15 cellular contexts compared by ENCODE assay signal in genomic region chr4:26887143-26887542, GRCh38. TPM values are rescaled to one million over a fixed set of nuclear protein-coding genes. Genes with fewer than 3 reads are reported as not detected.
DNase-seq lines count a peak whose midpoint lies in the region; ATAC-seq, FAIRE-seq and TF ChIP-seq lines count a peak whose summit lies in the region.
"Had no signal": no experiment of that assay in that cellular context is flagged by ENCODE, and none has a peak within 500 bp of the region (broad histone marks: within the 10 kb centered on the region; RNA-seq: fewer than 3 reads in every experiment).

No MANE protein-coding gene starts in this region.

- H3K9me3 Mint-ChIP-seq in activated T-cell treated with anti-CD3 and anti-CD28 coated beads, Interleukin-2, amount 50 U/mL, for 24 hours = peaks cover 11% of the 10 kb centered on the region

- peaks cover 22% of the 10 kb centered on the region for H3K36me3 Mint-ChIP-seq in activated T-cell treated with anti-CD3 and anti-CD28 coated beads, Interleukin-2, amount 50 U/mL, for 24 hours (ENCODE audit: low read depth)

- H3K27me3 ChIP-seq in GM12878 (replicated peaks in 1 of 2; ENCODE audit: control insufficient read depth in 2 of 2, insufficient read depth in 2 of 2, low read length in 1 of 2) (no peaks in the 10 kb centered on the region), neutrophil (no peaks in the 10 kb centered on the region)

- H3K4me3 ChIP-seq in GM12878 (no peak overlapping the region), neutrophil (ENCODE audit: low read depth in 1 of 2, low read length in 1 of 2) (no peak overlapping the region)

- TF ChIP-seq RAD21 in GM12878 (IDR thresholded peaks at IDR 0.05; ENCODE audit: insufficient read depth, low read depth, low read length) = no peak

- H3K27ac Mint-ChIP-seq in activated T-cell treated with anti-CD3 and anti-CD28 coated beads, Interleukin-2, amount 50 U/mL, for 24 hours = peak overlapping the region; percentile 85
- H3K27ac Mint-ChIP-seq: mesothelial cell of epicardium had no signal

- no peak for ATAC-seq in GM12878

- H3K27me3 Mint-ChIP-seq in activated T-cell treated with anti-CD3 and anti-CD28 coated beads, Interleukin-2, amount 50 U/mL, for 24 hours = no peaks in the 10 kb centered on the region

- no peak for TF ChIP-seq EP300 in GM12878 (IDR thresholded peaks at IDR 0.05; ENCODE audit: borderline replicate concordance in 1 of 2, control insufficient read depth in 1 of 2, low read depth in 2 of 2, low read length in 2 of 2)

- TF ChIP-seq POLR2A in GM12878 (IDR thresholded peaks at IDR 0.05; ENCODE audit: low read depth, low read length) = no peak

- CTCF ChIA-PET in GM12878 (lab: Yijun Ruan, JAX) = interaction anchor here (0.6 to 3.7 kb wide), 9 partner anchors 11 to 113 kb away, joined by 3 to 22 read pairs (median 3); no protein-coding TSS in a partner anchor
- CTCF ChIA-PET in RWPE1 (lab: Yijun Ruan, JAX) = interaction anchor here (0.5 kb wide), 1 partner anchor 123 kb away, joined by 4 read pairs; no protein-coding TSS in a partner anchor

- RAD21 ChIA-PET in GM12878 (lab: Charles Lee; ENCODE audit: unreplicated experiment) = interaction anchor here (0.7 to 6.5 kb wide), 17 partner anchors 13 to 122 kb away, joined by 3 to 82 read pairs (median 11); partner anchors contain the start of gene STIM2

- peaks cover 30% of the 10 kb centered on the region for H3K4me1 ChIP-seq in GM12878 (ENCODE audit: control insufficient read depth, insufficient read depth, low read length)
- H3K4me1 ChIP-seq in neutrophil (ENCODE audit: control insufficient read depth in 1 of 2, insufficient read depth in 1 of 2, low read depth in 1 of 2, low read length in 1 of 2) = peaks cover 19 to 28% of the 10 kb centered on the region in 2 experiments

- intact Hi-C loops in GM12878 (cut with micrococcal nuclease; ENCODE audit: unreplicated experiment) = no loop called here

- 76% methylated on average over 3 of the region's 3 CpGs for whole genome bisulfite sequencing in GM12878 (ENCODE audit: insufficient coverage, insufficient replicate concordance, low lambda C conversion rate, missing lambda C conversion rate)

- BruUV-seq in GM12878 (replicated peaks; lab: Mats Ljungman, UMichigan) = no TSS peak

- H3K4me2 ChIP-seq in GM12878 (ENCODE audit: control insufficient read depth, insufficient read depth) = peak overlapping the region; percentile 45; the same call in 1 of the 2 replicates

- H3K79me2 ChIP-seq in GM12878 (ENCODE audit: control insufficient read depth, insufficient read depth, low read length) = peaks cover 32% of the 10 kb centered on the region

- SMC1A ChIA-PET in GM12878 (lab: Charles Lee; ENCODE audit: uncharacterized antibody, unreplicated experiment) = interaction anchor here (0.6 to 6.6 kb wide), 20 partner anchors 9 to 142 kb away, joined by 3 to 116 read pairs (median 9); partner anchors contain the start of gene STIM2

- H3K9me3 ChIP-seq in GM12878 (replicated peaks; ENCODE audit: control insufficient read depth, insufficient read depth, low read length) (peaks cover 1% of the 10 kb centered on the region; the same call in 2 of the 3 replicates), neutrophil (no peaks in the 10 kb centered on the region)

- H2AFZ ChIP-seq in GM12878 (ENCODE audit: control insufficient read depth, low read depth, low read length) = no peak overlapping the region; the same call in 1 of the 2 replicates

- FAIRE-seq in GM12878 (lab: Jason Lieb, UNC) = no peak
- FAIRE-seq: keratinocyte, urothelium cell line had no signal

- peak overlapping the region; percentile 61 for H3K4me3 Mint-ChIP-seq in activated T-cell treated with anti-CD3 and anti-CD28 coated beads, Interleukin-2, amount 50 U/mL, for 24 hours
- H3K4me3 Mint-ChIP-seq: mesothelial cell of epicardium had no signal

- H3K36me3 ChIP-seq in GM12878 (ENCODE audit: control insufficient read depth in 2 of 2, insufficient read depth in 2 of 2, low read length in 1 of 2) (no peaks in the 10 kb centered on the region), neutrophil (no peaks in the 10 kb centered on the region)

- POLR2A ChIA-PET in GM12878 (lab: Charles Lee) = interaction anchor here (0.6 to 5.6 kb wide), 15 partner anchors 19 to 1575 kb away, joined by 3 to 51 read pairs (median 4); partner anchors contain the start of gene STIM2
- POLR2A ChIA-PET in RWPE1 (lab: Yijun Ruan, JAX; ENCODE audit: low non-redundant PET) = interaction anchor here (0.7 kb wide), 1 partner anchor 25 kb away, joined by 17 read pairs; no protein-coding TSS in a partner anchor

- H4K20me1 ChIP-seq in GM12878 (ENCODE audit: control insufficient read depth, insufficient read depth) = no peaks in the 10 kb centered on the region

- no peak for DNase-seq in activated T-cell treated with anti-CD3 and anti-CD28 coated beads, Interleukin-2, amount 50 U/mL, for 24 hours
- DNase-seq in activated T-cell treated with anti-CD3 and anti-CD28 coated beads, Interleukin-2, amount 50 U/mL, for 48 hours = no peak
- DNase-seq in OCI-M1 (lab: John Stamatoyannopoulos, UW) (peak; percentile 16), GM12878 (ENCODE audit: low read depth, low spot score) (no peak), RWPE1 (ENCODE audit: low spot score) (no peak), NCI-H1417 treated with DMSO at 0.1 percent for 48 hours (lab: John Stamatoyannopoulos, UW) (no peak), DMS 273 (lab: John Stamatoyannopoulos, UW; ENCODE audit: unreplicated experiment) (no peak)
- DNase-seq: activated CD4-positive, CD25-positive, alpha-beta regulatory T cell; dermis blood vessel endothelial cell; NCI-H748 treated with DMSO at 0.1 percent for 48 hours; RPMI8226 had no signal

- no peak overlapping the region for H3K27ac ChIP-seq in GM12878 (ENCODE audit: control insufficient read depth, insufficient read depth)
- H3K27ac ChIP-seq in neutrophil = peak overlapping the region; percentile 26
- H3K27ac ChIP-seq in RWPE1 = no peak overlapping the region

- TF ChIP-seq CTCF in GM12878 (IDR thresholded peaks at IDR 0.05 in 2 of 3, conservative IDR thresholded peaks at IDR 0.05 in 1 of 3; ENCODE audit: control insufficient read depth in 2 of 3, extremely low read depth in 1 of 3, insufficient read depth in 1 of 3, low read depth in 3 of 3, low read length in 3 of 3) (no peak), neutrophil (IDR thresholded peaks at IDR 0.05) (no peak), RWPE1 (conservative IDR thresholded peaks at IDR 0.05; ENCODE audit: low read depth) (no peak)

- H3K9ac ChIP-seq in GM12878 (ENCODE audit: control insufficient read depth, insufficient read depth, low read length) = no peak overlapping the region

- in situ Hi-C loops in GM12878 (cut with MboI) = loop anchor here (10.0 kb wide), 1 partner anchor 108 kb away; no protein-coding TSS in a partner anchor

- peaks cover 86% of the 10 kb centered on the region for H3K4me1 Mint-ChIP-seq in activated T-cell treated with anti-CD3 and anti-CD28 coated beads, Interleukin-2, amount 50 U/mL, for 24 hours (ENCODE audit: low read depth)

TF ChIP-seq in GM12878, 131 proteins besides CTCF, POLR2A, EP300 and RAD21:
- TF ChIP-seq ZNF384 (IDR thresholded peaks at IDR 0.05; ENCODE audit: borderline replicate concordance, low read depth, low read length) = 0 out of 2 replicates have a peak, but pooled peaks have one; percentile 30
- TF ChIP-seq NR2C1 (IDR thresholded peaks at IDR 0.05) = no peak

RNA-seq across cellular contexts. Expression of gene STIM2, which starts 26.5 kb away (rescaled TPM):
- total RNA-seq in GM12878 (2013; cell fraction: nucleolus; rRNA removed) = 43.7 and 48.5 TPM in 2 replicates
- total RNA-seq in GM12878 (2014; rRNA removed) = 19.7 and 21.6 TPM in 2 replicates
- 16.5 and 20.0 TPM in 2 replicates for total RNA-seq in GM12878 (2014; rRNA removed; fragmentation: Illumina TruSeq; extraction: Trizol)
- total RNA-seq in GM12878 (2021) = 24.4 and 25.9 TPM in 2 replicates
- 17.5 TPM for polyA plus RNA-seq in GM12878 (2011; ENCODE audit: low read depth)
- polyA plus RNA-seq in GM12878 (2011; rRNA removed) = 40.7 and 41.5 TPM in 2 replicates
- 29.4 and 38.6 TPM in 2 replicates for polyA plus RNA-seq in GM12878 (2011; cell fraction: cytosol; rRNA removed)
- 101 and 107 TPM in 2 replicates for polyA plus RNA-seq in GM12878 (2011; cell fraction: nucleus; rRNA removed)
- 19.2 and 19.4 TPM in 2 replicates for polyA plus RNA-seq in GM12878 (2012)
- polyA plus RNA-seq in GM12878 (2014; fragmentation: Illumina TruSeq; extraction: Trizol) = 17.4 and 18.8 TPM in 2 replicates
- 10 to 100 TPM in 1 of 2 experiments, 1 to 10 TPM in 1; 4.7 to 10.3 TPM for polyA plus RNA-seq in GM12878 (2014; fragmentation: Nextera tagmentation; extraction: Ambion mirVana)
- polyA plus RNA-seq in GM12878 (2014; rRNA removed) = 14.1 and 14.2 TPM in 2 replicates
- 10 to 100 TPM; 12.3 to 19.3 TPM for polyA plus RNA-seq in GM12878 (2016; fragmentation: Nextera tagmentation; extraction: Ambion mirVana)
- 40.2 and 47.0 TPM in 2 replicates for polyA minus RNA-seq in GM12878 (2011; rRNA and poly(A)+ RNA removed)
- polyA minus RNA-seq in GM12878 (2011; cell fraction: cytosol; rRNA and poly(A)+ RNA removed) = 7.8 and 18.5 TPM in 2 replicates
- 45.6 and 81.6 TPM in 2 replicates for polyA minus RNA-seq in GM12878 (2011; cell fraction: nucleus; rRNA and poly(A)+ RNA removed)
